In the genomic region with DNA sequence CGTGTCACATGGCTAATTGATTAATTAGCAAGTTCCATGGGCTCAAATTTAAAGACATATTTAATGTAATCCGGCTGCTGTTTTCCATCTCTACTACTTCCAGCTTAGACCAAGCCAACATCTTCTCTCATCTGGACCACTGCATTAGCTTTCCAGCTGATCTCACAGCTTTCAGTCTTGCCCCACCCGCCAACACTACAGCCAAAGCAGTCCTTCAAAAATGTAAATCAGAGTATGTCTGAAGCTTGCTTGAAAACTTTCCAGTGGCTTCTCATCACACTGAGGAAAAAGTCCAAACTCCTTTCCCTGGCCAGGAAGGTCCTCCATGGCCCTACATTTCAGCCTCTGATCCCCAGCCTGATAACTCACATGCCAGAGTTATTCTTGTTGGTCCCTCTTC, we compare ENCODE assay signal across 2 cellular contexts.
TF ChIP-seq lines count a peak whose summit lies in the region.

No MANE protein-coding gene starts in this region.

TF ChIP-seq in SK-N-SH, 30 proteins besides CTCF, POLR2A, EP300 and RAD21 (continued from another document):
- TF ChIP-seq, protein P1, sequence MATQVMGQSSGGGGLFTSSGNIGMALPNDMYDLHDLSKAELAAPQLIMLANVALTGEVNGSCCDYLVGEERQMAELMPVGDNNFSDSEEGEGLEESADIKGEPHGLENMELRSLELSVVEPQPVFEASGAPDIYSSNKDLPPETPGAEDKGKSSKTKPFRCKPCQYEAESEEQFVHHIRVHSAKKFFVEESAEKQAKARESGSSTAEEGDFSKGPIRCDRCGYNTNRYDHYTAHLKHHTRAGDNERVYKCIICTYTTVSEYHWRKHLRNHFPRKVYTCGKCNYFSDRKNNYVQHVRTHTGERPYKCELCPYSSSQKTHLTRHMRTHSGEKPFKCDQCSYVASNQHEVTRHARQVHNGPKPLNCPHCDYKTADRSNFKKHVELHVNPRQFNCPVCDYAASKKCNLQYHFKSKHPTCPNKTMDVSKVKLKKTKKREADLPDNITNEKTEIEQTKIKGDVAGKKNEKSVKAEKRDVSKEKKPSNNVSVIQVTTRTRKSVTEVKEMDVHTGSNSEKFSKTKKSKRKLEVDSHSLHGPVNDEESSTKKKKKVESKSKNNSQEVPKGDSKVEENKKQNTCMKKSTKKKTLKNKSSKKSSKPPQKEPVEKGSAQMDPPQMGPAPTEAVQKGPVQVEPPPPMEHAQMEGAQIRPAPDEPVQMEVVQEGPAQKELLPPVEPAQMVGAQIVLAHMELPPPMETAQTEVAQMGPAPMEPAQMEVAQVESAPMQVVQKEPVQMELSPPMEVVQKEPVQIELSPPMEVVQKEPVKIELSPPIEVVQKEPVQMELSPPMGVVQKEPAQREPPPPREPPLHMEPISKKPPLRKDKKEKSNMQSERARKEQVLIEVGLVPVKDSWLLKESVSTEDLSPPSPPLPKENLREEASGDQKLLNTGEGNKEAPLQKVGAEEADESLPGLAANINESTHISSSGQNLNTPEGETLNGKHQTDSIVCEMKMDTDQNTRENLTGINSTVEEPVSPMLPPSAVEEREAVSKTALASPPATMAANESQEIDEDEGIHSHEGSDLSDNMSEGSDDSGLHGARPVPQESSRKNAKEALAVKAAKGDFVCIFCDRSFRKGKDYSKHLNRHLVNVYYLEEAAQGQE (IDR thresholded peaks at IDR 0.05; ENCODE audit: low read depth, low read length) = no peak
- TF ChIP-seq ELF1 (IDR thresholded peaks at IDR 0.05) (no peak), RXRA (IDR thresholded peaks at IDR 0.05; ENCODE audit: borderline replicate concordance, low read depth) (no peak), SIN3A (IDR thresholded peaks at IDR 0.05; ENCODE audit: borderline replicate concordance, low read depth, low read length) (no peak), YY1 (IDR thresholded peaks at IDR 0.05; ENCODE audit: low read depth) (no peak), TCF12 (IDR thresholded peaks at IDR 0.05) (no peak), GATA2 (CRISPR knock-in tag; IDR thresholded peaks at IDR 0.05) (no peak), TAF1 (IDR thresholded peaks at IDR 0.05; ENCODE audit: borderline replicate concordance, low read depth, low read length) (no peak), GABPA (IDR thresholded peaks at IDR 0.05; ENCODE audit: low read depth) (no peak)

TF ChIP-seq in WTC11, 78 proteins besides CTCF, POLR2A, EP300 and RAD21 (continued from another document):
- TF ChIP-seq, protein P2, sequence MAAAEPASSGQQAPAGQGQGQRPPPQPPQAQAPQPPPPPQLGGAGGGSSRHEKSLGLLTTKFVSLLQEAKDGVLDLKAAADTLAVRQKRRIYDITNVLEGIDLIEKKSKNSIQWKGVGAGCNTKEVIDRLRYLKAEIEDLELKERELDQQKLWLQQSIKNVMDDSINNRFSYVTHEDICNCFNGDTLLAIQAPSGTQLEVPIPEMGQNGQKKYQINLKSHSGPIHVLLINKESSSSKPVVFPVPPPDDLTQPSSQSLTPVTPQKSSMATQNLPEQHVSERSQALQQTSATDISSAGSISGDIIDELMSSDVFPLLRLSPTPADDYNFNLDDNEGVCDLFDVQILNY (CRISPR knock-in tag; IDR thresholded peaks at IDR 0.05) = no peak
- TF ChIP-seq FOXJ3 (CRISPR knock-in tag; IDR thresholded peaks at IDR 0.05; ENCODE audit: borderline replicate concordance) (no peak), TP53 (CRISPR knock-in tag; IDR thresholded peaks at IDR 0.05) (no peak), ATF1 (CRISPR knock-in tag; IDR thresholded peaks at IDR 0.05) (no peak), RORB (CRISPR knock-in tag; IDR thresholded peaks at IDR 0.05) (no peak), NFATC4 (CRISPR knock-in tag; IDR thresholded peaks at IDR 0.05) (no peak)
- TF ChIP-seq, protein P3, sequence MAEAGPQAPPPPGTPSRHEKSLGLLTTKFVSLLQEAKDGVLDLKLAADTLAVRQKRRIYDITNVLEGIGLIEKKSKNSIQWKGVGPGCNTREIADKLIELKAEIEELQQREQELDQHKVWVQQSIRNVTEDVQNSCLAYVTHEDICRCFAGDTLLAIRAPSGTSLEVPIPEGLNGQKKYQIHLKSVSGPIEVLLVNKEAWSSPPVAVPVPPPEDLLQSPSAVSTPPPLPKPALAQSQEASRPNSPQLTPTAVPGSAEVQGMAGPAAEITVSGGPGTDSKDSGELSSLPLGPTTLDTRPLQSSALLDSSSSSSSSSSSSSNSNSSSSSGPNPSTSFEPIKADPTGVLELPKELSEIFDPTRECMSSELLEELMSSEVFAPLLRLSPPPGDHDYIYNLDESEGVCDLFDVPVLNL (CRISPR knock-in tag; IDR thresholded peaks at IDR 0.05; ENCODE audit: borderline replicate concordance, low read depth) = no peak
- TF ChIP-seq, protein P4, sequence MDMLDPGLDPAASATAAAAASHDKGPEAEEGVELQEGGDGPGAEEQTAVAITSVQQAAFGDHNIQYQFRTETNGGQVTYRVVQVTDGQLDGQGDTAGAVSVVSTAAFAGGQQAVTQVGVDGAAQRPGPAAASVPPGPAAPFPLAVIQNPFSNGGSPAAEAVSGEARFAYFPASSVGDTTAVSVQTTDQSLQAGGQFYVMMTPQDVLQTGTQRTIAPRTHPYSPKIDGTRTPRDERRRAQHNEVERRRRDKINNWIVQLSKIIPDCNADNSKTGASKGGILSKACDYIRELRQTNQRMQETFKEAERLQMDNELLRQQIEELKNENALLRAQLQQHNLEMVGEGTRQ (CRISPR knock-in tag; IDR thresholded peaks at IDR 0.05) = no peak
- TF ChIP-seq, protein P5, sequence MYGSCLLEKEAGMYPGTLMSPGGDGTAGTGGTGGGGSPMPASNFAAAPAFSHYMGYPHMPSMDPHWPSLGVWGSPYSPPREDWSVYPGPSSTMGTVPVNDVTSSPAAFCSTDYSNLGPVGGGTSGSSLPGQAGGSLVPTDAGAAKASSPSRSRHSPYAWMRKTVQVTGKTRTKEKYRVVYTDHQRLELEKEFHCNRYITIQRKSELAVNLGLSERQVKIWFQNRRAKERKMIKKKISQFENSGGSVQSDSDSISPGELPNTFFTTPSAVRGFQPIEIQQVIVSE (CRISPR knock-in tag; IDR thresholded peaks at IDR 0.05; ENCODE audit: borderline replicate concordance) = no peak
- TF ChIP-seq, protein P6, sequence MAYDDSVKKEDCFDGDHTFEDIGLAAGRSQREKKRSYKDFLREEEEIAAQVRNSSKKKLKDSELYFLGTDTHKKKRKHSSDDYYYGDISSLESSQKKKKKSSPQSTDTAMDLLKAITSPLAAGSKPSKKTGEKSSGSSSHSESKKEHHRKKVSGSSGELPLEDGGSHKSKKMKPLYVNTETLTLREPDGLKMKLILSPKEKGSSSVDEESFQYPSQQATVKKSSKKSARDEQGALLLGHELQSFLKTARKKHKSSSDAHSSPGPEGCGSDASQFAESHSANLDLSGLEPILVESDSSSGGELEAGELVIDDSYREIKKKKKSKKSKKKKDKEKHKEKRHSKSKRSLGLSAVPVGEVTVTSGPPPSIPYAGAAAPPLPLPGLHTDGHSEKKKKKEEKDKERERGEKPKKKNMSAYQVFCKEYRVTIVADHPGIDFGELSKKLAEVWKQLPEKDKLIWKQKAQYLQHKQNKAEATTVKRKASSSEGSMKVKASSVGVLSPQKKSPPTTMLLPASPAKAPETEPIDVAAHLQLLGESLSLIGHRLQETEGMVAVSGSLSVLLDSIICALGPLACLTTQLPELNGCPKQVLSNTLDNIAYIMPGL (CRISPR knock-in tag; IDR thresholded peaks at IDR 0.05) = no peak
